In the genomic region with DNA sequence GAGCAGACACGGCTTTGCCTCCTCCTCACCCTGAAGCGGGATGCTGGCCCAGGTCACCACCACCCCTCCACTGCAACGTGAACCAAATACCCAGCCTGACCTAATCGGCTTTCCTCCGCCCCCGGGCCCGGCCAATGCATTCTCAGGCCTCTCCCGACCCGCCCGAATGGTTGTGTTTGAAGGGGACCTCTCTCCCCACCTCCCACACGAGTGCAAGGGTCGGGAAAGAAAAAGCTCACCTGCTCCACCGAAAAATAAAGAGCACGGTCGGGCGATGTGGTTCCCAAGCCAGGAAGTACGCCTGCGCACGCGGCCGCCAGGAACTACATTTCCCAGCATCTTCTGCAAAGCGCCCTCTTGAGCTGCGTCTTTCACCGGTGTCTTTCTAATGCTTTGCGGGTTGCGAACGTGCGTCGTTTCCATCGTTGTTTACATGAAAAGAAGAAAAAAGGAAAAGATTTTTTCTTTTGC, we compare ENCODE assay signal across 9 cellular contexts. TPM values are rescaled to one million over a fixed set of nuclear protein-coding genes. Genes with fewer than 3 reads are reported as not detected.
DNase-seq lines count a peak whose midpoint lies in the region; ATAC-seq and TF ChIP-seq lines count a peak whose summit lies in the region.
"Had no signal": no experiment of that assay in that cellular context is flagged by ENCODE, and none has a peak within 500 bp of the region (broad histone marks: within the 10 kb centered on the region; RNA-seq: fewer than 3 reads in every experiment).

A gene (minus strand): TSS at position 282 of the 471 bp plus-strand sequence.

- TF ChIP-seq CTCF in colonic mucosa (IDR thresholded peaks at IDR 0.05) (no peak), left lung (IDR thresholded peaks at IDR 0.05) (no peak)

- DNase-seq in activated T-cell treated with anti-CD3 and anti-CD28 coated beads for 1 hour (ENCODE audit: low read depth) (peak; percentile 7), activated T-cell treated with anti-CD3 and anti-CD28 coated beads for 4 hours (no peak), T-helper 17 cell (peak in 1 of 3 donors; percentile 6), colonic mucosa (peak; percentile 43), left lung (peak; percentile 67 to 74), NOMO-1 (lab: John Stamatoyannopoulos, UW; ENCODE audit: unreplicated experiment in 2 of 2) (no peak)
- peak; percentile 1 to 3 for DNase-seq in stimulated activated CD4-positive, alpha-beta T cell treated with anti-CD3 and anti-CD28 coated beads, Interleukin-2, amount 100 ng/mL, for 48 hours
- DNase-seq: DND-41 had no signal

- no peaks in the 10 kb centered on the region for H3K27me3 ChIP-seq in colonic mucosa
- peaks cover 0 to 16% of the 10 kb centered on the region in 2 donors for H3K27me3 ChIP-seq in left lung

- H3K9ac ChIP-seq in colonic mucosa (ENCODE audit: low read depth in 2 of 2, low read length in 2 of 2) = no peak within 1 kb of the TSS

- no peaks in the 10 kb centered on the region for H3K9me3 ChIP-seq in T-helper 17 cell (ENCODE audit: control insufficient read depth, low read length, poor library complexity, severe bottlenecking)
- no peaks in the 10 kb centered on the region for H3K9me3 ChIP-seq in colonic mucosa
- H3K9me3 ChIP-seq in left lung = peaks cover 0 to 71% of the 10 kb centered on the region in 2 donors

- H3K4me1 ChIP-seq in colonic mucosa (no peaks in the 10 kb centered on the region), left lung (no peaks in the 10 kb centered on the region)

- H3K4me1 Mint-ChIP-seq in T-helper 17 cell = no peaks in the 10 kb centered on the region

- no peaks in the 10 kb centered on the region for H3K36me3 Mint-ChIP-seq in T-helper 17 cell (ENCODE audit: low read depth)

- H3K4me3 Mint-ChIP-seq in T-helper 17 cell = peak within 1 kb of the TSS; percentile 76

- intact Hi-C loops in colonic mucosa (cut with DNase I) (no loop called here), left lung (cut with DNase I) (no loop called here)

- peak within 1 kb of the TSS; percentile 19 for H3K4me3 ChIP-seq in colonic mucosa
- H3K4me3 ChIP-seq in left lung = peak within 1 kb of the TSS; percentile 16 to 29

- no peaks in the 10 kb centered on the region for H3K36me3 ChIP-seq in colonic mucosa
- H3K36me3 ChIP-seq in left lung = no peaks in the 10 kb centered on the region

- no peaks in the 10 kb centered on the region for H3K27me3 Mint-ChIP-seq in T-helper 17 cell

- no peak within 1 kb of the TSS for H3K27ac Mint-ChIP-seq in T-helper 17 cell

- no peak within 1 kb of the TSS for H3K27ac ChIP-seq in colonic mucosa
- no peak within 1 kb of the TSS for H3K27ac ChIP-seq in left lung

- ATAC-seq in T-helper 17 cell (peak; percentile 75), left lung (peak; percentile 83)
- no peak for ATAC-seq in activated CD4-positive, CD25-positive, alpha-beta regulatory T cell treated with anti-CD3 and anti-CD28 coated beads, Interleukin-2, amount 50 U/mL, for 24 hours

RNA-seq across cellular contexts. Expression of the gene that starts here (rescaled TPM):
- total RNA-seq in T-helper 17 cell = 1 to 10 TPM in 1 of 2 donors, not detected in 1; 1.3 TPM
- total RNA-seq in colonic mucosa = under 1 TPM; 0.27 to 0.42 TPM
- total RNA-seq in left lung = 1 to 10 TPM; 1.0 to 3.4 TPM

Comparison
In these comparisons a context has a peak if more than half of its experiments do, and no peak if none do; other contexts are left out.
1. DNase-seq: peak in activated T-cell treated with anti-CD3 and anti-CD28 coated beads for 1 hour (single experiment), left lung (2 of 2) and stimulated activated CD4-positive, alpha-beta T cell treated with anti-CD3 and anti-CD28 coated beads, Interleukin-2, amount 100 ng/mL, for 48 hours (2 of 2); none in activated T-cell treated with anti-CD3 and anti-CD28 coated beads for 4 hours (single experiment) and NOMO-1 (0 of 2).
2. Peak in DNase-seq and H3K4me3 ChIP-seq in colonic mucosa; RNA of the gene not detected or under 1 TPM.
3. ATAC-seq: peak in T-helper 17 cell (single experiment) and left lung (single experiment); none in activated CD4-positive, CD25-positive, alpha-beta regulatory T cell treated with anti-CD3 and anti-CD28 coated beads, Interleukin-2, amount 50 U/mL, for 24 hours (0 of 2).